8 cellular contexts compared by ENCODE assay signal in the genomic region with DNA sequence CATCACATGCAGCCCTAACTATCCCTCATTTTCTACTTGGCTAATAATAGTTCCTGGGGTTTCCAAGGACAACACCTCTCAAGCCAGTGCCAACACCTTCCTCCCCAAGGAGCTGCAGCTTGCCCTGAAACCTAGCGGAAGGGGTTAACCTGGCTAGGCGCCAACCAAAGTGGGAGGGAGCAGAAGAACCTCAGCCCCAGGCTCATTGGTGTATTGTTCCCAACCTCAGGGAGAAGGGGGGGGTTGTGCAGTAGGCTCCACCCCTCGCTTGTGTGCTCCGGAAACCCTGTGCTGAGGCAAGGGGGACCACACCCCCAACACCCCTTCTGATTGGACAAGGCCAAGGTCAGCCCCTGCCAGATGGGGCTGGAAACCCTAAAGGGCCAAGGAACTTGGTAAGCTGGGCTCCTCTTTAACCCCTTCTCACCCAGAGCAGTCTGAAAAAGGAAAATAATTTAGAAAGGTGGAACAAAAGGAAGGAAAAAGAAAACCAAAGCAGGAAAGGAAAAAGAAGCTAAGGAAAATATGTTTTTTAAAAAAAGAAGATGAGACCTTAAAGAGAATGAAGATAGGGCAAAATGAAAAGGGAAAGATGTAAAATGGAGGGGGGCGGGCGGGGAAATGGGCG. TPM values are rescaled to one million over a fixed set of nuclear protein-coding genes. Genes with fewer than 3 reads are reported as not detected.
DNase-seq lines count a peak whose midpoint lies in the region; ATAC-seq and TF ChIP-seq lines count a peak whose summit lies in the region.

No MANE protein-coding gene starts in this region.

- no TSS peak for BruUV-seq in mammary epithelial cell (replicated peaks; lab: Mats Ljungman, UMichigan)

- 34% methylated on average over 7 of the region's 7 CpGs for WGBS in mammary epithelial cell (ENCODE audit: low coverage, missing lambda C conversion rate)
- WGBS in spleen, 5 donors: 24 to 33% (median 29%) methylated on average over 7 of the region's 7 CpGs

- peak overlapping the region; percentile 79 for H3K4me3 ChIP-seq in WI38 (ENCODE audit: low read depth, low read length)
- H3K4me3 ChIP-seq in mammary epithelial cell (replicated peaks in 1 of 3; ENCODE audit: insufficient read depth in 1 of 3, low read depth in 2 of 3, low read length in 3 of 3): peak overlapping the region in 2 of 3 experiments; percentile 68 to 78
- H3K4me3 ChIP-seq in spleen: peak overlapping the region in 7 of 8 donors; percentile 91 to 98 (median 93)

- H3K36me3 ChIP-seq in mammary epithelial cell (ENCODE audit: insufficient read depth, low read length) (peaks cover 31% of the 10 kb centered on the region), spleen (peaks cover 0 to 69% (median 46%) of the 10 kb centered on the region in 6 donors)

- H4K20me1 ChIP-seq in mammary epithelial cell (ENCODE audit: insufficient read depth, low read length): no peaks in the 10 kb centered on the region

- in situ Hi-C loops in mammary epithelial cell (cut with MboI; ENCODE audit: low sequenced_read_pairs in 2 of 2): no loop called here

- no peaks in the 10 kb centered on the region for H3K9me3 ChIP-seq in mammary epithelial cell (replicated peaks; ENCODE audit: insufficient read depth, low read length)
- no peaks in the 10 kb centered on the region for H3K9me3 ChIP-seq in spleen

- ATAC-seq in HG03066 (IDR thresholded peaks at IDR 0.05; ENCODE audit: low read depth, unreplicated experiment): peak; percentile 39

- DNase-seq in NCI-H1092 (lab: John Stamatoyannopoulos, UW) (peak; percentile 24), NCI-H1092 treated with DMSO at 0.1 percent for 48 hours (lab: John Stamatoyannopoulos, UW) (no peak), NCI-H2227 (lab: John Stamatoyannopoulos, UW; ENCODE audit: unreplicated experiment) (peak; percentile 99), mammary epithelial cell (peak; percentile 95), inferior parietal cortex (ENCODE audit: extremely low spot score) (peak; percentile 90), spleen (peak; percentile 96)

- peak overlapping the region; percentile 77 for H3K4me2 ChIP-seq in mammary epithelial cell (ENCODE audit: insufficient read depth, low read depth, low read length)

- no peak overlapping the region for H3K9ac ChIP-seq in mammary epithelial cell (ENCODE audit: insufficient read depth, low read length)

- CTCF ChIA-PET in mammary epithelial cell (lab: Charles Lee; ENCODE audit: low non-redundant PET): interaction anchor here (0.6 kb wide), 1 partner anchor 25 kb away, joined by 3 read pairs; a partner anchor contains a TSS

- H3K4me1 ChIP-seq in mammary epithelial cell (ENCODE audit: insufficient read depth, low read length): peaks cover 30% of the 10 kb centered on the region
- peaks cover 19 to 74% (median 48%) of the 10 kb centered on the region in 6 donors for H3K4me1 ChIP-seq in spleen

- intact Hi-C loops in mammary epithelial cell (cut with micrococcal nuclease): loop anchor here (1.0 to 2.0 kb wide), 2 partner anchors 8 to 48 kb away; a partner anchor contains a TSS
- intact Hi-C loops in spleen (cut with DNase I; ENCODE audit: low total_unique reads): loop anchor here (10.0 kb wide), 1 partner anchor 76 kb away; a partner anchor contains a TSS

- no peaks in the 10 kb centered on the region for H3K27me3 ChIP-seq in mammary epithelial cell (ENCODE audit: insufficient read depth, low read length)
- H3K27me3 ChIP-seq in spleen (replicated peaks in 1 of 7): no peaks in the 10 kb centered on the region

- H3K27ac ChIP-seq in mammary epithelial cell (ENCODE audit: insufficient read depth, low read depth, low read length) (peak overlapping the region; percentile 66), spleen (peak overlapping the region; percentile 92 to 99 (median 98))

- dilution Hi-C loops in mammary epithelial cell (cut with HindIII; ENCODE audit: low sequenced_read_pairs): loop anchor here (5.0 kb wide), 1 partner anchor 47 kb away; no protein-coding TSS in a partner anchor

- TF ChIP-seq POLR2A in spleen (IDR thresholded peaks at IDR 0.05): no peak

- no peak for TF ChIP-seq CTCF in WI38 (IDR thresholded peaks at IDR 0.05; ENCODE audit: low read depth, low read length)
- no peak for TF ChIP-seq CTCF in mammary epithelial cell (conservative IDR thresholded peaks at IDR 0.05 in 1 of 2, IDR thresholded peaks at IDR 0.05 in 1 of 2; ENCODE audit: extremely low read depth in 1 of 2, insufficient read depth in 1 of 2, low read depth in 1 of 2, low read length in 2 of 2)
- TF ChIP-seq CTCF in spleen (IDR thresholded peaks at IDR 0.05 in 8 of 11, conservative IDR thresholded peaks at IDR 0.05 in 3 of 11): no peak

- H3K79me2 ChIP-seq in mammary epithelial cell (ENCODE audit: insufficient read depth, low read length): peaks cover 63% of the 10 kb centered on the region

- no peak overlapping the region for H2AFZ ChIP-seq in mammary epithelial cell (ENCODE audit: low read depth, low read length)

RNA-seq across cellular contexts. Expression of a gene that starts 2.5 kb away (rescaled TPM):
- total RNA-seq in mammary epithelial cell (100 to 1,000 TPM; 157 to 169 TPM), spleen (100 to 1,000 TPM; 102 to 154 (median 114) TPM)
- polyA plus RNA-seq in mammary epithelial cell (39.3 TPM), spleen (10 to 100 TPM; 55.3 to 94.6 (median 58.5) TPM)
- 227 TPM for polyA minus RNA-seq in mammary epithelial cell

RNA-seq across cellular contexts. Expression of a gene that starts 7.9 kb away (rescaled TPM):
- total RNA-seq in mammary epithelial cell: 10 to 100 TPM in 1 of 2 donors, 1 to 10 TPM in 1; 7.8 to 18.5 TPM
- 12.2 TPM for polyA plus RNA-seq in mammary epithelial cell
- polyA minus RNA-seq in mammary epithelial cell: 11.7 TPM
- 10 to 100 TPM; 14.4 to 30.9 (median 20.1) TPM for total RNA-seq in spleen
- polyA plus RNA-seq in spleen: 10 to 100 TPM; 14.5 to 24.1 (median 16.1) TPM

RNA-seq across cellular contexts. Expression of a gene that starts 13.4 kb away (rescaled TPM):
- total RNA-seq in mammary epithelial cell (10 to 100 TPM; 21.0 to 46.6 TPM), spleen (100 to 1,000 TPM in 5 of 7 donors, 10 to 100 TPM in 2; 46.7 to 159 (median 116) TPM)
- polyA plus RNA-seq in mammary epithelial cell (20.7 TPM), spleen (100 to 1,000 TPM in 1 of 3 donors, 10 to 100 TPM in 2; 51.0 to 116 (median 78.6) TPM)
- polyA minus RNA-seq in mammary epithelial cell: 25.2 TPM

RNA-seq across cellular contexts. Expression of a gene that starts 13.9 kb away (rescaled TPM):
- total RNA-seq in mammary epithelial cell: 1 to 10 TPM; 2.3 TPM
- 2.1 TPM for polyA plus RNA-seq in mammary epithelial cell
- polyA minus RNA-seq in mammary epithelial cell: not detected
- 1 to 10 TPM; 4.3 to 8.8 (median 5.6) TPM for total RNA-seq in spleen
- polyA plus RNA-seq in spleen: 10 to 100 TPM in 1 of 3 donors, 1 to 10 TPM in 2; 4.2 to 15.0 (median 6.1) TPM

RNA-seq across cellular contexts. Expression of a gene that starts 22.6 kb away (rescaled TPM):
- total RNA-seq in mammary epithelial cell (10 to 100 TPM; 37.8 to 42.0 TPM), spleen (10 to 100 TPM; 25.2 to 43.7 (median 37.1) TPM)
- polyA plus RNA-seq in mammary epithelial cell (29.4 TPM), spleen (10 to 100 TPM; 41.9 to 65.7 (median 63.1) TPM)
- 14.2 TPM for polyA minus RNA-seq in mammary epithelial cell
